ENCODE assay signal across 6 cellular contexts in genomic region chr2:88123975-88124917, GRCh38. TPM values are rescaled to one million over a fixed set of nuclear protein-coding genes. Genes with fewer than 3 reads are reported as not detected.
"Had no signal": no experiment of that assay in that cellular context is flagged by ENCODE, and none has a peak within 500 bp of the region (broad histone marks: within the 10 kb centered on the region; RNA-seq: fewer than 3 reads in every experiment).

No MANE protein-coding gene starts in this region.

- DNase-seq: H9, HCEC 1CT had no signal

- H3K4me3 ChIP-seq: GM23338 had no signal

- H3K4me2 ChIP-seq: GM23338 had no signal

- H2AFZ ChIP-seq: GM23338 had no signal

- ATAC-seq: GM23338 had no signal

RNA-seq across cellular contexts. Expression of gene FABP1, which starts 3.6 kb away (rescaled TPM):
- total RNA-seq: GM23338, H1, H9, HT-29 had no signal
- polyA plus RNA-seq: GM23338, IgD-negative memory B cell had no signal

RNA-seq across cellular contexts. Expression of gene SMYD1, which starts 56.6 kb away (rescaled TPM):
- total RNA-seq: H1, H9, HT-29 had no signal
- polyA plus RNA-seq: GM23338, IgD-negative memory B cell had no signal
